Comparison of ENCODE assay signal across 2 cellular contexts in genomic region chr18:25605322-25605721, GRCh38.
TF ChIP-seq lines count a peak whose summit lies in the region.

No MANE protein-coding gene starts in this region.

TF ChIP-seq in H1, 55 proteins besides CTCF, POLR2A, EP300 and RAD21 (continued from another document):
- TF ChIP-seq KDM4A (IDR thresholded peaks at IDR 0.05; ENCODE audit: low read depth, low read length, severe bottlenecking) (no peak), HDAC6 (IDR thresholded peaks at IDR 0.05; ENCODE audit: low read depth, low read length) (no peak), TEAD4 (IDR thresholded peaks at IDR 0.05; ENCODE audit: low read depth, low read length) (no peak), BCL11A (IDR thresholded peaks at IDR 0.05; ENCODE audit: low read depth in 2 of 2, low read length in 2 of 2) (no peak), TAF7 (optimal IDR thresholded peaks at IDR 0.05; ENCODE audit: borderline replicate concordance, low read depth, low read length) (no peak), SAP30 (IDR thresholded peaks at IDR 0.05; ENCODE audit: insufficient read depth, insufficient replicate concordance, low read length) (no peak), EGR1 (IDR thresholded peaks at IDR 0.05; ENCODE audit: borderline replicate concordance, low read depth, low read length) (no peak), SUZ12 (IDR thresholded peaks at IDR 0.05; ENCODE audit: low read length) (no peak)

TF ChIP-seq in neural cell, 6 proteins besides CTCF, POLR2A, EP300 and RAD21:
- TF ChIP-seq REST (IDR thresholded peaks at IDR 0.05; ENCODE audit: borderline replicate concordance) (no peak), MXI1 (conservative IDR thresholded peaks at IDR 0.05; ENCODE audit: poor library complexity, severe bottlenecking) (peak; percentile 1), POLR2AphosphoS5 (IDR thresholded peaks at IDR 0.05) (peak; percentile 39), TAF1 (IDR thresholded peaks at IDR 0.05; ENCODE audit: low read depth) (no peak), EZH2 (IDR thresholded peaks at IDR 0.05; ENCODE audit: borderline replicate concordance, insufficient read depth, low read length, poor library complexity, severe bottlenecking) (no peak)
